ENCODE assay signal across 9 cellular contexts in the genomic region with DNA sequence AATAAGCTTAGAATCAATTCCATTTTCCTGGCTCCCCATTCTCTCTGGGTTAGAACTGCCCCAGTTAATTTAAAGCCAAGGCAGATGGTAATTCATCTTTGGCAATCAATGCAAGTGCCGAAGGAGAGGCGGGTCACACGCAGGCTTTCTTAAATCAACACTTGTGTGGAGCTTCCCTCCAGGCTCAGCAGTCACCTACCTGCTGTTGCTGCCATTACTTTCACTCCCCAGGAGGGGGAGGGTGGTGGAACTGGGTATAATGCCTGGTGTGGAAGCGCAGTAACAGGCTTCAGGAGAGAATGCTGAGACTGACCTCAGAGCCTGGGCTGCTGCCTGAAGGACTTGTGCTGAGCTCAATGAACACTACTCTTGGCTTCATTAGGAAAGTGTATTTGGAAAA. TPM values are rescaled to one million over a fixed set of nuclear protein-coding genes. Genes with fewer than 3 reads are reported as not detected.
A peak's percentile ranks its signal among the peaks of the same experiment; 100 is the strongest.
DNase-seq lines count a peak whose midpoint lies in the region; ATAC-seq and TF ChIP-seq lines count a peak whose summit lies in the region.
"Had no signal": no experiment of that assay in that cellular context is flagged by ENCODE, and none has a peak within 500 bp of the region (broad histone marks: within the 10 kb centered on the region; RNA-seq: fewer than 3 reads in every experiment).

No MANE protein-coding gene starts in this region.

- H3K27ac Mint-ChIP-seq in brain: peak overlapping the region; percentile 22 to 86 (median 69)

- peak overlapping the region in 2 of 5 experiments; percentile 62 to 71 for H3K4me3 Mint-ChIP-seq in brain

- peaks cover 3% of the 10 kb centered on the region for H3K27me3 Mint-ChIP-seq in brain

- no peaks in the 10 kb centered on the region for H3K36me3 Mint-ChIP-seq in brain

- TF ChIP-seq CTCF in GM12874 (IDR thresholded peaks at IDR 0.05; ENCODE audit: insufficient read depth, low read depth, low read length): peak; percentile 17; the same call in 1 of the 2 replicates
- peak; percentile 18; the same call in 1 of the 2 replicates for TF ChIP-seq CTCF in LNCAP (IDR thresholded peaks at IDR 0.05)
- TF ChIP-seq CTCF in brain (conservative IDR thresholded peaks at IDR 0.05): peak in 1 of 2 experiments; percentile 43

- no peaks in the 10 kb centered on the region for H3K9me3 Mint-ChIP-seq in brain

- H3K4me1 Mint-ChIP-seq in brain: peaks cover 22% of the 10 kb centered on the region

- no peak for ATAC-seq in HG02970 (IDR thresholded peaks at IDR 0.05; ENCODE audit: low FRiP score, unreplicated experiment)
- no peak for ATAC-seq in activated CD4-positive, CD25-positive, alpha-beta regulatory T cell treated with anti-CD3 and anti-CD28 coated beads, Interleukin-2, amount 50 U/mL, for 24 hours

- DNase-seq in lung microvascular endothelial cell (ENCODE audit: low read depth in 2 of 2): peak; percentile 41 to 46
- no peak for DNase-seq in activated naive CD4-positive, alpha-beta T cell treated with anti-CD3 and anti-CD28 coated beads, Interleukin-2, amount 50 U/mL, for 16 hours
- DNase-seq in AML-193 (lab: John Stamatoyannopoulos, UW): no peak

RNA-seq across cellular contexts. Expression of gene TTR, which starts 19.2 kb away (rescaled TPM):
- polyA plus RNA-seq in brain (ENCODE audit: insufficient read depth, low read depth, low replicate concordance): 2.4 TPM
- total RNA-seq in lung microvascular endothelial cell: not detected in 2 replicates
- total RNA-seq: T-helper 1 cell treated with Interleukin-12 subunit alpha and Interleukin-12 subunit beta and Interleukin-4 antibody, amounts not matched to agents 30 ng/mL and 1 ng/mL, for 36 hours had no signal

Comparison
In these comparisons a context has a peak if more than half of its experiments do, and no peak if none do; other contexts are left out.
1. DNase-seq: peak in lung microvascular endothelial cell (2 of 2); none in activated naive CD4-positive, alpha-beta T cell treated with anti-CD3 and anti-CD28 coated beads, Interleukin-2, amount 50 U/mL, for 16 hours (single experiment) and AML-193 (0 of 2).